In the genomic region with DNA sequence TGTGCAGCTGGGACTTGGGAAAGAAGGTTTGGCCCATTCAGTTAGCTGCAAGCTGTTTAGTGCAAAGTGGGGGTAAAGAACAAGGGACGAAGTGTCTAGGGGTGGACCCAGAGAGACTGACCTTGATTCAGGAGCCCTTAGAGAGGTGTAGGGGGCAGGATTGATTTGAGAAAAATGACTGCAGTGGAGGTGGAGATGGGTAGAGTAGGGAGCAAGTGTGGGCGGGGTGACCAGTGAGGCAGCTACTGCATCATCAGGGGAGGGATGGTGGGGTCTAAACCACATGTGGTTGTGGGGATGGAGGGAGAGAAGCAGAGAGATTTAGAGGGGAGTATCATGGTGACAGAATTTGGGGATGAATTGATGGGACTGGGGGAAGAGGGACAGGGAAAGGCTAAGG, we compare ENCODE assay signal across 34 cellular contexts. TPM values are rescaled to one million over a fixed set of nuclear protein-coding genes. Genes with fewer than 3 reads are reported as not detected.
DNase-seq lines count a peak whose midpoint lies in the region; ATAC-seq lines count a peak whose summit lies in the region.
"Had no signal": no experiment of that assay in that cellular context is flagged by ENCODE, and none has a peak within 500 bp of the region (broad histone marks: within the 10 kb centered on the region; RNA-seq: fewer than 3 reads in every experiment).

No MANE protein-coding gene starts in this region.

- no peak overlapping the region for H3K4me3 ChIP-seq in BLaER1 treated with 17β-estradiol and CSF1 and Interleukin-3, amounts not matched to agents 10 nM and 100 nM
- H3K4me3 ChIP-seq in CD8-positive, alpha-beta memory T cell (ENCODE audit: low read length), result no peak overlapping the region
- H3K4me3 ChIP-seq in neuronal stem cell (ENCODE audit: low read length in 2 of 2), result no peak overlapping the region
- H3K4me3 ChIP-seq: A549, GM12878, GM23248, HAP-1, K562, SJCRH30 had no signal

- H4K20me1 ChIP-seq in BLaER1 treated with 17β-estradiol and CSF1 and Interleukin-3, amounts not matched to agents 10 nM and 100 nM, result no peaks in the 10 kb centered on the region

- H3K14ac ChIP-seq in neuronal stem cell (ENCODE audit: low read length), result no peak overlapping the region

- H2BK15ac ChIP-seq in neuronal stem cell (ENCODE audit: low read length), result peak overlapping the region; percentile 25

- no peaks in the 10 kb centered on the region for H3K9me3 ChIP-seq in BLaER1 treated with 17β-estradiol and CSF1 and Interleukin-3, amounts not matched to agents 10 nM and 100 nM (replicated peaks in 1 of 11)
- no peaks in the 10 kb centered on the region for H3K9me3 ChIP-seq in CD8-positive, alpha-beta memory T cell (ENCODE audit: low read length)
- no peaks in the 10 kb centered on the region for H3K9me3 ChIP-seq in neuronal stem cell (replicated peaks in 1 of 2; ENCODE audit: control insufficient read depth in 2 of 2, insufficient read depth in 1 of 2, low read depth in 1 of 2, low read length in 2 of 2)
- H3K9me3 ChIP-seq: A549, HAP-1, SJCRH30 had no signal

- POLR2A ChIA-PET in CD8-positive, alpha-beta memory T cell (lab: Charles Lee), result no interaction called here

- H3K23ac ChIP-seq in neuronal stem cell (ENCODE audit: low read depth, low read length, poor library complexity), result no peak overlapping the region

- H2BK12ac ChIP-seq in neuronal stem cell (ENCODE audit: low read length), result no peak overlapping the region

- no peak for DNase-seq in CD8-positive, alpha-beta memory T cell
- DNase-seq in central memory CD8-positive, alpha-beta T cell (ENCODE audit: low spot score in 2 of 2), result no peak
- DNase-seq in neuronal stem cell (ENCODE audit: low spot score) (no peak), NCI-H524 (lab: John Stamatoyannopoulos, UW) (no peak)
- DNase-seq in stimulated activated CD4-positive, alpha-beta T cell treated with anti-CD3 and anti-CD28 coated beads, Interleukin-4, amount 100 ng/mL, for 4 hours, result no peak
- DNase-seq: AML-193; CD4-positive, alpha-beta T cell; DMS 273 treated with DMSO at 0.1 percent for 48 hours; DMS79; EL; GDM1; GM23248; NCI-H1105 treated with DMSO at 0.1 percent for 48 hours; NCI-H146; NCI-H1930; NCI-H2107; NCI-H446; NCI-H526; NK-92 treated with Interleukin-12 subunit alpha and Interleukin-12 subunit beta, amount 100 ng/mL, for 24 hours; PC-3; SJCRH30; T-cell had no signal

- no peak overlapping the region for H3K4me3 Mint-ChIP-seq in CD8-positive, alpha-beta memory T cell
- no peak overlapping the region for H3K4me3 Mint-ChIP-seq in central memory CD8-positive, alpha-beta T cell
- H3K4me3 Mint-ChIP-seq: CD4-positive, alpha-beta T cell; T-cell had no signal

- no peak overlapping the region for H2BK120ac ChIP-seq in neuronal stem cell (ENCODE audit: low read depth, low read length)

- H4K91ac ChIP-seq in neuronal stem cell (ENCODE audit: low read depth, low read length, poor library complexity), result no peak overlapping the region

- peak overlapping the region in 2 of 11 experiments; percentile 17 to 22; a peak in 4 of 22 replicates for H3K27ac ChIP-seq in BLaER1 treated with 17β-estradiol and CSF1 and Interleukin-3, amounts not matched to agents 10 nM and 100 nM
- no peak overlapping the region for H3K27ac ChIP-seq in CD8-positive, alpha-beta memory T cell (ENCODE audit: low read depth, low read length)
- H3K27ac ChIP-seq in neuronal stem cell (replicated peaks; ENCODE audit: low read length), result no peak overlapping the region
- H3K27ac ChIP-seq: A549, GM23248, SJCRH30 had no signal

- H4K8ac ChIP-seq in neuronal stem cell (ENCODE audit: low read depth, low read length), result no peak overlapping the region

- H3K36me3 ChIP-seq in BLaER1 treated with 17β-estradiol and CSF1 and Interleukin-3, amounts not matched to agents 10 nM and 100 nM, result no peaks in the 10 kb centered on the region
- no peaks in the 10 kb centered on the region for H3K36me3 ChIP-seq in CD8-positive, alpha-beta memory T cell (ENCODE audit: insufficient read depth, low read length)
- H3K36me3 ChIP-seq in neuronal stem cell (replicated peaks in 1 of 2; ENCODE audit: control insufficient read depth in 2 of 2, insufficient read depth in 2 of 2, low read length in 2 of 2), result no peaks in the 10 kb centered on the region
- H3K36me3 ChIP-seq: HAP-1, SJCRH30 had no signal

- CTCF ChIA-PET in CD8-positive, alpha-beta memory T cell (lab: Charles Lee), result interaction anchor here (1.4 to 1.8 kb wide), 2 partner anchors 17 to 138 kb away, joined by 3 to 4 read pairs; no protein-coding TSS in a partner anchor

- H2AK5ac ChIP-seq in neuronal stem cell (ENCODE audit: low read depth, low read length), result no peak overlapping the region

- H3K27me3 Mint-ChIP-seq in CD8-positive, alpha-beta memory T cell, result peaks cover 0 to 2% of the 10 kb centered on the region in 2 donors
- H3K27me3 Mint-ChIP-seq in central memory CD8-positive, alpha-beta T cell, result peaks cover 8% of the 10 kb centered on the region
- H3K27me3 Mint-ChIP-seq: CD4-positive, alpha-beta T cell; T-cell had no signal

- no CpG with 5 or more reads among the region's 2 CpGs for WGBS in neuronal stem cell (ENCODE audit: extremely low coverage in 2 of 2, insufficient read length in 2 of 2, insufficient replicate concordance in 1 of 2), 2 donors

- H3K27me3 ChIP-seq in BLaER1 treated with 17β-estradiol and CSF1 and Interleukin-3, amounts not matched to agents 10 nM and 100 nM, result no peaks in the 10 kb centered on the region
- H3K27me3 ChIP-seq in CD8-positive, alpha-beta memory T cell (ENCODE audit: insufficient read depth, low read length, poor library complexity, severe bottlenecking), result no peaks in the 10 kb centered on the region
- no peaks in the 10 kb centered on the region for H3K27me3 ChIP-seq in neuronal stem cell (ENCODE audit: control insufficient read depth in 3 of 3, insufficient read depth in 3 of 3, low read depth in 1 of 3, low read length in 3 of 3)
- H3K27me3 ChIP-seq: SJCRH30 had no signal

- no peak for ATAC-seq in central memory CD8-positive, alpha-beta T cell (replicated peaks; ENCODE audit: extremely low read depth, poor library complexity, severe bottlenecking)
- no peak for ATAC-seq in HG03378 (IDR thresholded peaks at IDR 0.05; ENCODE audit: unreplicated experiment)
- ATAC-seq: A549, GM12878, HepG2, PC-3, Right ventricle myocardium inferior, T-cell had no signal

- no peaks in the 10 kb centered on the region for H3K36me3 Mint-ChIP-seq in CD8-positive, alpha-beta memory T cell
- H3K36me3 Mint-ChIP-seq in central memory CD8-positive, alpha-beta T cell (ENCODE audit: insufficient read depth), result peaks cover 5% of the 10 kb centered on the region
- H3K36me3 Mint-ChIP-seq: T-cell had no signal

- no peak overlapping the region for H3K9ac ChIP-seq in BLaER1 treated with 17β-estradiol and CSF1 and Interleukin-3, amounts not matched to agents 10 nM and 100 nM
- H3K9ac ChIP-seq in neuronal stem cell (ENCODE audit: low read depth, low read length, poor library complexity), result no peak overlapping the region
- H3K9ac ChIP-seq: GM23248 had no signal

- no peaks in the 10 kb centered on the region for H3K79me1 ChIP-seq in neuronal stem cell (ENCODE audit: low read depth, low read length)

- peaks cover 18 to 20% (median 18%) of the 10 kb centered on the region in 3 donors for H3K4me1 Mint-ChIP-seq in CD8-positive, alpha-beta memory T cell
- H3K4me1 Mint-ChIP-seq in central memory CD8-positive, alpha-beta T cell, result peaks cover 19% of the 10 kb centered on the region

- peak overlapping the region; percentile 59 to 86 (median 79); a peak in 21 of 22 replicates for H3K4me2 ChIP-seq in BLaER1 treated with 17β-estradiol and CSF1 and Interleukin-3, amounts not matched to agents 10 nM and 100 nM
- H3K4me2 ChIP-seq in neuronal stem cell (ENCODE audit: insufficient read depth, low read length, poor library complexity, severe bottlenecking), result no peak overlapping the region
- H3K4me2 ChIP-seq: A549 had no signal

- H2AFZ ChIP-seq in neuronal stem cell (ENCODE audit: low read length), result no peak overlapping the region
- H2AFZ ChIP-seq: GM23248 had no signal

- H3K4me1 ChIP-seq in BLaER1 treated with 17β-estradiol and CSF1 and Interleukin-3, amounts not matched to agents 10 nM and 100 nM, result peaks cover 56 to 89% (median 72%) of the 10 kb centered on the region in 10 experiments
- peaks cover 20% of the 10 kb centered on the region for H3K4me1 ChIP-seq in CD8-positive, alpha-beta memory T cell (ENCODE audit: insufficient read depth, low read length)
- peaks cover 2 to 5% of the 10 kb centered on the region in 2 donors for H3K4me1 ChIP-seq in neuronal stem cell (ENCODE audit: control insufficient read depth in 2 of 2, insufficient read depth in 1 of 2, low read depth in 1 of 2, low read length in 2 of 2)
- H3K4me1 ChIP-seq: A549, HAP-1 had no signal

- H3K18ac ChIP-seq in neuronal stem cell (ENCODE audit: low read length), result no peak overlapping the region

- H3K27ac Mint-ChIP-seq in CD8-positive, alpha-beta memory T cell, result peak overlapping the region in 5 of 8 donors; percentile 7 to 89 (median 63)
- H3K27ac Mint-ChIP-seq in central memory CD8-positive, alpha-beta T cell (ENCODE audit: low read depth), result peak overlapping the region; percentile 72
- H3K27ac Mint-ChIP-seq: T-cell had no signal

- H2BK5ac ChIP-seq in neuronal stem cell (ENCODE audit: low read length), result no peak overlapping the region

- no peaks in the 10 kb centered on the region for H3K9me3 Mint-ChIP-seq in CD8-positive, alpha-beta memory T cell
- no peaks in the 10 kb centered on the region for H3K9me3 Mint-ChIP-seq in central memory CD8-positive, alpha-beta T cell
- H3K9me3 Mint-ChIP-seq: CD4-positive, alpha-beta T cell; T-cell had no signal

- no peak overlapping the region for H3K4ac ChIP-seq in neuronal stem cell (ENCODE audit: low read length)

RNA-seq across cellular contexts. Expression of a gene that starts 27.2 kb away (rescaled TPM):
- 10 to 100 TPM; 58.1 to 62.1 TPM for total RNA-seq in CD8-positive, alpha-beta memory T cell
- 11.6 TPM for polyA plus RNA-seq in CD8-positive, alpha-beta memory T cell
- polyA plus RNA-seq in neuronal stem cell (2013, experiment 1 of 2), result 24.9 TPM
- polyA plus RNA-seq in neuronal stem cell (2013, experiment 2 of 2), result 24.3 TPM

RNA-seq across cellular contexts. Expression of a gene that starts 27.3 kb away (rescaled TPM):
- total RNA-seq in CD8-positive, alpha-beta memory T cell, result not detected
- 1.6 TPM for polyA plus RNA-seq in CD8-positive, alpha-beta memory T cell
- polyA plus RNA-seq in neuronal stem cell (2013, experiment 1 of 2), result 0.04 TPM
- 0.04 TPM for polyA plus RNA-seq in neuronal stem cell (2013, experiment 2 of 2)
- total RNA-seq: GM12878, GM23248, HepG2, HT1080, K562, LHCN-M2, MCF 10A, PC-3, Right ventricle myocardium inferior, RPMI7951 had no signal
- polyA plus RNA-seq: A549, GM23248, HepG2, K562 had no signal
